In the genomic region with DNA sequence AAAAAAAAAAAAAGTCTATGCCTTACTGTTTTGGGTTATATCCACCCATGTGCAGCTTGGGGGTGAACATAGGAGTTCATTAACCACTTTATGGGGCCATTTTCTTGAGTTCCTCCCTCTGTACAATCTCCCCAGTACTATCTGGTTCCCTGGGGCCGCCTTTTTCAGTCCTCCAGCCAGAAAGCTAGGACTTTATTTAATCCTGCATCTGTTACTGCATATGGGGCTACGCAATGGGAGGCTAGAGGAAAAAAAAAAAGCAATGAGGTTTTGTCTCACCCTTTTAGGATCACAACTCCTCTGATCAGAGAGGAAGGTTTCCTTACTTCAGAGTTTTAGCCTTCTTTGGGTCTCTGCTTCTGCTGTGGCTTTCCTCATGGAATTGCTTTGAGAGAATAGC, we compare ENCODE assay signal across 19 cellular contexts.
"Had no signal": no experiment of that assay in that cellular context is flagged by ENCODE, and none has a peak within 500 bp of the region (broad histone marks: within the 10 kb centered on the region; RNA-seq: fewer than 3 reads in every experiment).

No MANE protein-coding gene starts in this region.

- H3K27me3 ChIP-seq: dorsolateral prefrontal cortex, neutrophil, right atrium auricular region, testis, tibial artery, uterus had no signal

- ATAC-seq: left ventricle myocardium superior; lower lobe of right lung; natural killer cell treated with Interleukin-12 subunit alpha and Interleukin-12 subunit beta and Interleukin-15 and Interleukin-18, amount 100 ng/mL, for 72 hours; sciatic nerve; stimulated activated memory B cell treated with anti-CD40 and anti-IgM and Interleukin-4, amounts not matched to agents 10 μg/mL and 1 μg/mL and 100 μg/mL, for 72 hours; stimulated activated naive CD8-positive, alpha-beta T cell treated with anti-CD3 and anti-CD28 coated beads, Interleukin-15, Interleukin-2, amounts not matched to agents 100 U/mL and 50 U/mL, for 24 hours had no signal

- H3K4me1 ChIP-seq: lower lobe of right lung, parathyroid adenoma, testis, uterus had no signal

- H2AFZ ChIP-seq: parathyroid adenoma had no signal

- H3K9ac ChIP-seq: parathyroid adenoma had no signal

- H3K9me3 ChIP-seq: lower lobe of right lung, neutrophil, right atrium auricular region, testis, tibial artery, uterus had no signal

- H3K36me3 ChIP-seq: neutrophil, right atrium auricular region, uterus had no signal

- H3K27ac ChIP-seq: dorsolateral prefrontal cortex, lower lobe of right lung, neutrophil, parathyroid adenoma, right atrium auricular region, testis, tibial artery, uterus had no signal

- DNase-seq: effector CD4-positive, alpha-beta T cell; left ventricle myocardium superior; lower lobe of right lung; stimulated activated CD4-positive, alpha-beta T cell treated with anti-CD3 and anti-CD28 coated beads, Interleukin-4, amount 100 ng/mL, for 4 hours; stimulated activated naive CD8-positive, alpha-beta T cell treated with anti-CD3 and anti-CD28 coated beads, Interleukin-15, Interleukin-2, amounts not matched to agents 100 U/mL and 50 U/mL, for 24 hours; substantia nigra; testis; tibial artery; uterus had no signal

- FAIRE-seq: colon, frontal cortex, keratinocyte had no signal

- H3K4me3 ChIP-seq: dorsolateral prefrontal cortex, lower lobe of right lung, right atrium auricular region, testis, tibial artery, uterus had no signal
